In genomic region chr1:177558372-177558771, GRCh38 we compare ENCODE assay signal across 1 cellular context.
TF ChIP-seq lines count a peak whose summit lies in the region.

No MANE protein-coding gene starts in this region.

TF ChIP-seq in GM12878, 131 proteins besides CTCF, POLR2A, EP300 and RAD21 (continued from another document):
- TF ChIP-seq E2F8 (IDR thresholded peaks at IDR 0.05; ENCODE audit: low read depth, partially characterized antibody) (no peak), CBX5 (IDR thresholded peaks at IDR 0.05; ENCODE audit: low read depth) (no peak), EED (IDR thresholded peaks at IDR 0.05; ENCODE audit: low read depth) (no peak), GATAD2B (conservative IDR thresholded peaks at IDR 0.05; ENCODE audit: low read depth) (no peak), NBN (IDR thresholded peaks at IDR 0.05) (no peak), FOXK2 (IDR thresholded peaks at IDR 0.05) (no peak), NFIC (IDR thresholded peaks at IDR 0.05; ENCODE audit: low read depth, low read length) (no peak), ZNF687 (IDR thresholded peaks at IDR 0.05) (no peak)
TF ChIP-seq in GM12878: peak in this region for 0.
